In genomic region chr7:90592036-90592435, GRCh38 we compare ENCODE assay signal across 22 cellular contexts.
"Had no signal": no experiment of that assay in that cellular context is flagged by ENCODE, and none has a peak within 500 bp of the region (broad histone marks: within the 10 kb centered on the region; RNA-seq: fewer than 3 reads in every experiment).

No MANE protein-coding gene starts in this region.

- H3K4me3 ChIP-seq: dorsolateral prefrontal cortex, gastrocnemius medialis, prostate gland, skin epidermis, upper lobe of left lung had no signal

- H3K9me3 ChIP-seq: gastrocnemius medialis, prostate gland, upper lobe of left lung had no signal

- H3K36me3 ChIP-seq: gastrocnemius medialis, prostate gland, upper lobe of left lung had no signal

- H3K4me1 ChIP-seq: prostate gland had no signal

- H3K27ac ChIP-seq: dorsolateral prefrontal cortex, epithelial cell of prostate, gastrocnemius medialis, prostate gland, skin epidermis, upper lobe of left lung had no signal

- ATAC-seq: activated CD8-positive, alpha-beta T cell treated with anti-CD3 and anti-CD28 coated beads for 36 hours; activated T-helper 17 cell treated with anti-CD3 and anti-CD28 coated beads, Interleukin-2, amount 50 U/mL, for 72 hours; gastrocnemius medialis; left ventricle myocardium superior; naive thymus-derived CD8-positive, alpha-beta T cell; right cardiac atrium had no signal

- H3K9me3 Mint-ChIP-seq: activated CD4-positive, alpha-beta T cell treated with anti-CD3 and anti-CD28 coated beads, Interleukin-2, amount 10 ng/mL, durations not matched to agents 24 days and 14 days; activated CD8-positive, alpha-beta T cell treated with anti-CD3 and anti-CD28 coated beads for 36 hours; activated T-helper 17 cell treated with anti-CD3 and anti-CD28 coated beads, Interleukin-2, amount 50 U/mL, for 72 hours; stimulated activated naive CD8-positive, alpha-beta T cell treated with anti-CD3 and anti-CD28 coated beads, Interleukin-15, Interleukin-2, amounts not matched to agents 100 ng/mL and 50 ng/mL, for 24 hours had no signal

- H3K27ac Mint-ChIP-seq: activated CD4-positive, alpha-beta T cell treated with anti-CD3 and anti-CD28 coated beads, Interleukin-2, amount 10 ng/mL, durations not matched to agents 24 days and 14 days; activated CD8-positive, alpha-beta T cell treated with anti-CD3 and anti-CD28 coated beads for 36 hours; activated naive CD8-positive, alpha-beta T cell treated with anti-CD3 and anti-CD28 coated beads, Interleukin-2, amount 10 ng/mL, durations not matched to agents 7 days and 5 days; activated T-helper 17 cell treated with anti-CD3 and anti-CD28 coated beads, Interleukin-2, amount 50 U/mL, for 72 hours; naive thymus-derived CD8-positive, alpha-beta T cell; stimulated activated naive CD8-positive, alpha-beta T cell treated with anti-CD3 and anti-CD28 coated beads, Interleukin-15, Interleukin-2, amounts not matched to agents 100 ng/mL and 50 ng/mL, for 24 hours had no signal

- H3K36me3 Mint-ChIP-seq: activated naive CD8-positive, alpha-beta T cell treated with anti-CD3 and anti-CD28 coated beads, Interleukin-2, amount 10 ng/mL, durations not matched to agents 7 days and 5 days; naive thymus-derived CD8-positive, alpha-beta T cell had no signal

- H3K27me3 ChIP-seq: dorsolateral prefrontal cortex, gastrocnemius medialis, upper lobe of left lung had no signal

- DNase-seq: activated CD4-positive, alpha-beta T cell treated with anti-CD3 and anti-CD28 coated beads, Interleukin-2, amount 10 ng/mL, durations not matched to agents 24 days and 14 days; activated CD4-positive, CD25-positive, alpha-beta regulatory T cell; activated CD8-positive, alpha-beta T cell treated with anti-CD3 and anti-CD28 coated beads for 36 hours; activated naive CD4-positive, alpha-beta T cell treated with Interleukin-2 at 50 U/mL for 16 hours; activated naive CD8-positive, alpha-beta T cell treated with anti-CD3 and anti-CD28 coated beads, Interleukin-2, amount 10 ng/mL, durations not matched to agents 7 days and 5 days; activated T-cell treated with anti-CD3 and anti-CD28 coated beads, Interleukin-2, amount 50 U/mL, for 1 hour; amygdala; caudate nucleus; dorsolateral prefrontal cortex; gastrocnemius medialis; head of caudate nucleus; kidney; left ventricle myocardium superior; naive thymus-derived CD8-positive, alpha-beta T cell; right cardiac atrium; T-helper 9 cell; upper lobe of left lung had no signal

- H3K4me3 Mint-ChIP-seq: activated CD4-positive, alpha-beta T cell treated with anti-CD3 and anti-CD28 coated beads, Interleukin-2, amount 10 ng/mL, durations not matched to agents 24 days and 14 days; activated CD8-positive, alpha-beta T cell treated with anti-CD3 and anti-CD28 coated beads for 36 hours; activated naive CD8-positive, alpha-beta T cell treated with anti-CD3 and anti-CD28 coated beads, Interleukin-2, amount 10 ng/mL, durations not matched to agents 7 days and 5 days; activated T-helper 17 cell treated with anti-CD3 and anti-CD28 coated beads, Interleukin-2, amount 50 U/mL, for 72 hours; naive thymus-derived CD8-positive, alpha-beta T cell; stimulated activated naive CD8-positive, alpha-beta T cell treated with anti-CD3 and anti-CD28 coated beads, Interleukin-15, Interleukin-2, amounts not matched to agents 100 ng/mL and 50 ng/mL, for 24 hours had no signal
